In genomic region chr20:3755814-3756480, GRCh38 we compare ENCODE assay signal across 22 cellular contexts. TPM values are rescaled to one million over a fixed set of nuclear protein-coding genes. Genes with fewer than 3 reads are reported as not detected.
"Had no signal": no experiment of that assay in that cellular context is flagged by ENCODE, and none has a peak within 500 bp of the region (broad histone marks: within the 10 kb centered on the region; RNA-seq: fewer than 3 reads in every experiment).

No MANE protein-coding gene starts in this region.

- H3K36me3 ChIP-seq: colonic mucosa, thyroid gland had no signal

- H3K36me3 Mint-ChIP-seq: natural killer cell treated with Interleukin-12 subunit alpha and Interleukin-12 subunit beta and Interleukin-15 and Interleukin-18, amount 100 ng/mL, for 72 hours had no signal

- H3K4me1 ChIP-seq: colonic mucosa had no signal

- H3K4me3 Mint-ChIP-seq: activated CD4-positive, alpha-beta T cell treated with anti-CD3 and anti-CD28 coated beads, Interleukin-2, amount 10 ng/mL, durations not matched to agents 24 days and 14 days; activated CD8-positive, alpha-beta memory T cell treated with anti-CD3 and anti-CD28 coated beads, Interleukin-2, amount 10 ng/mL, durations not matched to agents 7 days and 5 days; activated CD8-positive, alpha-beta T cell treated with anti-CD3 and anti-CD28 coated beads for 36 hours; activated naive CD8-positive, alpha-beta T cell; effector memory CD8-positive, alpha-beta T cell; natural killer cell treated with Interleukin-12 subunit alpha and Interleukin-12 subunit beta and Interleukin-15 and Interleukin-18, amount 100 ng/mL, for 72 hours had no signal

- ATAC-seq: activated CD8-positive, alpha-beta memory T cell treated with anti-CD3 and anti-CD28 coated beads, Interleukin-2, amount 10 ng/mL, durations not matched to agents 7 days and 5 days; activated CD8-positive, alpha-beta T cell treated with anti-CD3 and anti-CD28 coated beads for 36 hours; effector memory CD8-positive, alpha-beta T cell; lower lobe of right lung; natural killer cell treated with Interleukin-12 subunit alpha and Interleukin-12 subunit beta and Interleukin-15 and Interleukin-18, amount 100 ng/mL, for 72 hours; stimulated activated naive CD8-positive, alpha-beta T cell treated with anti-CD3 and anti-CD28 coated beads, Interleukin-15, Interleukin-2, amounts not matched to agents 100 U/mL and 50 U/mL, for 24 hours had no signal

- H3K27ac Mint-ChIP-seq: activated CD4-positive, alpha-beta T cell treated with anti-CD3 and anti-CD28 coated beads, Interleukin-2, amount 10 ng/mL, durations not matched to agents 24 days and 14 days; activated CD8-positive, alpha-beta memory T cell treated with anti-CD3 and anti-CD28 coated beads, Interleukin-2, amount 10 ng/mL, durations not matched to agents 7 days and 5 days; activated CD8-positive, alpha-beta T cell treated with anti-CD3 and anti-CD28 coated beads for 36 hours; activated naive CD8-positive, alpha-beta T cell; effector memory CD8-positive, alpha-beta T cell; natural killer cell treated with Interleukin-12 subunit alpha and Interleukin-12 subunit beta and Interleukin-15 and Interleukin-18, amount 100 ng/mL, for 72 hours had no signal

- H3K27me3 ChIP-seq: esophagus muscularis mucosa, thyroid gland had no signal

- H3K27me3 Mint-ChIP-seq: activated CD4-positive, alpha-beta T cell treated with anti-CD3 and anti-CD28 coated beads, Interleukin-2, amount 10 ng/mL, durations not matched to agents 24 days and 14 days; activated CD8-positive, alpha-beta T cell treated with anti-CD3 and anti-CD28 coated beads for 36 hours; activated naive CD8-positive, alpha-beta T cell; effector memory CD8-positive, alpha-beta T cell; natural killer cell treated with Interleukin-12 subunit alpha and Interleukin-12 subunit beta and Interleukin-15 and Interleukin-18, amount 100 ng/mL, for 72 hours had no signal

- H3K9me3 Mint-ChIP-seq: activated CD4-positive, alpha-beta T cell treated with anti-CD3 and anti-CD28 coated beads, Interleukin-2, amount 10 ng/mL, durations not matched to agents 24 days and 14 days; activated CD8-positive, alpha-beta T cell treated with anti-CD3 and anti-CD28 coated beads for 36 hours; effector memory CD8-positive, alpha-beta T cell; natural killer cell treated with Interleukin-12 subunit alpha and Interleukin-12 subunit beta and Interleukin-15 and Interleukin-18, amount 100 ng/mL, for 72 hours had no signal

- H3K27ac ChIP-seq: colonic mucosa, lower lobe of right lung, thyroid gland had no signal

- H3K4me3 ChIP-seq: colonic mucosa, dorsolateral prefrontal cortex, esophagus muscularis mucosa, lower lobe of right lung, thyroid gland had no signal

- DNase-seq: activated CD4-positive, alpha-beta T cell treated with anti-CD3 and anti-CD28 coated beads, Interleukin-2, amount 10 ng/mL, durations not matched to agents 24 days and 14 days; activated CD8-positive, alpha-beta memory T cell treated with anti-CD3 and anti-CD28 coated beads, Interleukin-2, amount 10 ng/mL, durations not matched to agents 7 days and 5 days; activated CD8-positive, alpha-beta T cell treated with anti-CD3 and anti-CD28 coated beads for 36 hours; activated naive CD4-positive, alpha-beta T cell; activated T-cell treated with anti-CD3 and anti-CD28 coated beads for 4 hours; colonic mucosa; dorsolateral prefrontal cortex; effector memory CD8-positive, alpha-beta T cell; glutamatergic neuron; hippocampal formation; lower lobe of right lung; stimulated activated CD4-positive, alpha-beta T cell treated with anti-CD3 and anti-CD28 coated beads, Interleukin-4, amount 100 ng/mL, for 24 hours; stimulated activated naive CD8-positive, alpha-beta T cell treated with anti-CD3 and anti-CD28 coated beads, Interleukin-15, Interleukin-2, amounts not matched to agents 100 U/mL and 50 U/mL, for 24 hours; thyroid gland had no signal

- FAIRE-seq: astrocyte, frontal cortex had no signal

- H3K9me3 ChIP-seq: colonic mucosa, esophagus muscularis mucosa, lower lobe of right lung, thyroid gland had no signal

RNA-seq across cellular contexts. Expression of gene HSPA12B, which starts 23.5 kb away (rescaled TPM):
- total RNA-seq: activated CD4-positive, alpha-beta T cell treated with anti-CD3 and anti-CD28 coated beads, Interleukin-2, amount 10 ng/mL, durations not matched to agents 24 days and 14 days; activated CD8-positive, alpha-beta memory T cell treated with anti-CD3 and anti-CD28 coated beads, Interleukin-2, amount 10 ng/mL, durations not matched to agents 7 days and 5 days; activated CD8-positive, alpha-beta T cell treated with anti-CD3 and anti-CD28 coated beads for 36 hours; astrocyte; natural killer cell treated with Interleukin-12 subunit alpha and Interleukin-12 subunit beta and Interleukin-15 and Interleukin-18, amount 100 ng/mL, for 72 hours; renal cortical epithelial cell; T-helper 2 cell treated with Interferon-gamma antibody and Interleukin-4, amounts not matched to agents 100 ng/mL and 5 ng/mL, for 36 hours had no signal

RNA-seq across cellular contexts. Expression of gene SPEF1, which starts 25.3 kb away (rescaled TPM):
- total RNA-seq: activated CD4-positive, alpha-beta T cell treated with anti-CD3 and anti-CD28 coated beads, Interleukin-2, amount 10 ng/mL, durations not matched to agents 24 days and 14 days; colonic mucosa; urinary bladder had no signal
